ENCODE assay signal across 18 cellular contexts in genomic region chr2:31263636-31264190, GRCh38. TPM values are rescaled to one million over a fixed set of nuclear protein-coding genes. Genes with fewer than 3 reads are reported as not detected.
A peak's percentile ranks its signal among the peaks of the same experiment; 100 is the strongest.
DNase-seq lines count a peak whose midpoint lies in the region; ATAC-seq, FAIRE-seq and TF ChIP-seq lines count a peak whose summit lies in the region.
"Had no signal": no experiment of that assay in that cellular context is flagged by ENCODE, and none has a peak within 500 bp of the region (broad histone marks: within the 10 kb centered on the region; RNA-seq: fewer than 3 reads in every experiment).

No MANE protein-coding gene starts in this region.

- no peaks in the 10 kb centered on the region for H3K27me3 Mint-ChIP-seq in activated B cell treated with CpG ODN at 0.5 μM for 24 hours
- H3K27me3 Mint-ChIP-seq in memory B cell, result no peaks in the 10 kb centered on the region
- H3K27me3 Mint-ChIP-seq: activated CD4-positive, alpha-beta T cell treated with anti-CD3 and anti-CD28 coated beads, Interleukin-2, amount 10 ng/mL, durations not matched to agents 24 days and 14 days; IgD-negative memory B cell had no signal

- H3K4me3 ChIP-seq in AG10803 (ENCODE audit: low read length), result no peak overlapping the region
- H3K4me3 ChIP-seq: stomach had no signal

- FAIRE-seq in GM12892 (lab: Jason Lieb, UNC), result peak; percentile 66
- FAIRE-seq: colon, frontal cortex had no signal

- H3K9me3 Mint-ChIP-seq in activated B cell treated with CpG ODN at 0.5 μM for 24 hours (no peaks in the 10 kb centered on the region), memory B cell (no peaks in the 10 kb centered on the region)
- H3K9me3 Mint-ChIP-seq: activated CD4-positive, alpha-beta T cell treated with anti-CD3 and anti-CD28 coated beads, Interleukin-2, amount 10 ng/mL, durations not matched to agents 24 days and 14 days; IgD-negative memory B cell had no signal

- H3K27ac Mint-ChIP-seq in activated B cell treated with CpG ODN at 0.5 μM for 24 hours, result peak overlapping the region; percentile 9
- H3K27ac Mint-ChIP-seq in memory B cell, result peak overlapping the region; percentile 46
- H3K27ac Mint-ChIP-seq: activated CD4-positive, alpha-beta T cell treated with anti-CD3 and anti-CD28 coated beads, Interleukin-2, amount 10 ng/mL, durations not matched to agents 24 days and 14 days; IgD-negative memory B cell had no signal

- intact Hi-C loops in activated B cell treated with CpG ODN at 0.5 μM for 24 hours (cut with micrococcal nuclease), result no loop called here

- no peak overlapping the region for H3K4me3 Mint-ChIP-seq in activated B cell treated with CpG ODN at 0.5 μM for 24 hours
- H3K4me3 Mint-ChIP-seq in memory B cell, result no peak overlapping the region
- H3K4me3 Mint-ChIP-seq: activated CD4-positive, alpha-beta T cell treated with anti-CD3 and anti-CD28 coated beads, Interleukin-2, amount 10 ng/mL, durations not matched to agents 24 days and 14 days; IgD-negative memory B cell had no signal

- ATAC-seq in activated B cell treated with CpG ODN at 0.5 μM for 24 hours (ENCODE audit: low read depth), result no peak
- ATAC-seq in memory B cell (ENCODE audit: low read depth), result no peak
- no peak for ATAC-seq in HG03469 (IDR thresholded peaks at IDR 0.05; ENCODE audit: unreplicated experiment)
- ATAC-seq in GM18868 (IDR thresholded peaks at IDR 0.05; ENCODE audit: unreplicated experiment), result no peak

- H3K4me1 Mint-ChIP-seq in activated B cell treated with CpG ODN at 0.5 μM for 24 hours, result peaks cover 16% of the 10 kb centered on the region
- H3K4me1 Mint-ChIP-seq in memory B cell, result peaks cover 12% of the 10 kb centered on the region
- H3K4me1 Mint-ChIP-seq: activated CD4-positive, alpha-beta T cell treated with anti-CD3 and anti-CD28 coated beads, Interleukin-2, amount 10 ng/mL, durations not matched to agents 24 days and 14 days had no signal

- TF ChIP-seq CTCF in AG10803 (conservative IDR thresholded peaks at IDR 0.05; ENCODE audit: low read length) (peak; percentile 10; the same call in 1 of the 2 replicates), activated B cell treated with CpG ODN at 0.5 μM for 24 hours (IDR thresholded peaks at IDR 0.05) (no peak)

- CTCF ChIA-PET in activated B cell treated with CpG ODN at 0.5 μM for 24 hours (lab: Charles Lee), result interaction anchor here (1.1 to 2.5 kb wide), 4 partner anchors 10 to 125 kb away, joined by 3 to 11 read pairs (median 4); partner anchors contain the start of gene GALNT14

- POLR2A ChIA-PET in activated B cell treated with CpG ODN at 0.5 μM for 24 hours (lab: Charles Lee), result no interaction called here

- peaks cover 69% of the 10 kb centered on the region for H3K36me3 Mint-ChIP-seq in activated B cell treated with CpG ODN at 0.5 μM for 24 hours (ENCODE audit: low read depth)
- peaks cover 26% of the 10 kb centered on the region for H3K36me3 Mint-ChIP-seq in memory B cell

- DNase-seq in AG10803 (ENCODE audit: low read depth), result no peak
- no peak for DNase-seq in GM12892 (ENCODE audit: insufficient read length)
- DNase-seq in activated B cell treated with CpG ODN at 0.5 μM for 24 hours, result no peak
- no peak for DNase-seq in memory B cell (ENCODE audit: low spot score in 2 of 2)
- no peak for DNase-seq in AG20443 (ENCODE audit: low spot score)
- no peak for DNase-seq in NCI-H146 treated with DMSO at 0.1 percent for 48 hours (lab: John Stamatoyannopoulos, UW; ENCODE audit: unreplicated experiment)
- DNase-seq: activated CD4-positive, alpha-beta T cell treated with anti-CD3 and anti-CD28 coated beads, Interleukin-2, amount 10 ng/mL, durations not matched to agents 24 days and 14 days; activated naive CD4-positive, alpha-beta T cell treated with Interleukin-2 at 50 U/mL for 16 hours; mammary epithelial cell; NCI-H1105; NCI-H2171 treated with DMSO at 0.1 percent for 48 hours; retina; stomach had no signal

- no peak for TF ChIP-seq POLR2A in GM12892 (IDR thresholded peaks at IDR 0.05; ENCODE audit: low read depth, low read length)

RNA-seq across cellular contexts. Expression of gene EHD3, which starts 29.8 kb away (rescaled TPM):
- 1.5 TPM for polyA plus RNA-seq in GM12892 (2012; ENCODE audit: missing spikeins)
- 38.1 and 40.3 TPM in 2 replicates for total RNA-seq in activated B cell treated with CpG ODN at 0.5 μM for 24 hours

RNA-seq across cellular contexts. Expression of gene CAPN14, which starts 46.4 kb away (rescaled TPM):
- 0.91 TPM for polyA plus RNA-seq in GM12892 (2012; ENCODE audit: missing spikeins)
- total RNA-seq in activated B cell treated with CpG ODN at 0.5 μM for 24 hours, result 2.4 and 3.3 TPM in 2 replicates
